In genomic region chr7:12685550-12685949, GRCh38 we compare ENCODE assay signal across 8 cellular contexts. TPM values are rescaled to one million over a fixed set of nuclear protein-coding genes. Genes with fewer than 3 reads are reported as not detected.
A peak's percentile ranks its signal among the peaks of the same experiment; 100 is the strongest.
DNase-seq lines count a peak whose midpoint lies in the region; ATAC-seq, FAIRE-seq and TF ChIP-seq lines count a peak whose summit lies in the region.

No MANE protein-coding gene starts in this region.

- ATAC-seq in activated T-cell treated with anti-CD3 and anti-CD28 coated beads, Interleukin-2, amount 50 U/mL, for 72 hours (replicated peaks in 1 of 2) = no peak
- ATAC-seq in foreskin keratinocyte (no peak), HG03565 (IDR thresholded peaks at IDR 0.05; ENCODE audit: unreplicated experiment) (no peak), GM21723 (IDR thresholded peaks at IDR 0.05; ENCODE audit: unreplicated experiment) (no peak)

- peak overlapping the region; percentile 84 for H3K27ac Mint-ChIP-seq in activated T-cell treated with anti-CD3 and anti-CD28 coated beads, Interleukin-2, amount 50 U/mL, for 72 hours

- H3K36me3 Mint-ChIP-seq in activated T-cell treated with anti-CD3 and anti-CD28 coated beads, Interleukin-2, amount 50 U/mL, for 72 hours (ENCODE audit: insufficient read depth in 2 of 2) = no peaks in the 10 kb centered on the region

- FAIRE-seq in GM12892 (lab: Jason Lieb, UNC) = no peak

- DNase-seq in ELR (ENCODE audit: low read depth) = peak; percentile 32
- peak; percentile 79 for DNase-seq in NCI-H2227 treated with DMSO at 0.1 percent for 48 hours (lab: John Stamatoyannopoulos, UW)
- DNase-seq in activated T-cell treated with anti-CD3 and anti-CD28 coated beads, Interleukin-2, amount 50 U/mL, for 72 hours = peak; percentile 20 to 23
- DNase-seq in foreskin keratinocyte = no peak
- DNase-seq in retina = peak; percentile 25
- no peak for DNase-seq in GM12892 (ENCODE audit: insufficient read length)

- TF ChIP-seq CTCF in foreskin keratinocyte (conservative IDR thresholded peaks at IDR 0.05) = peak; percentile 38

- no peaks in the 10 kb centered on the region for H3K27me3 Mint-ChIP-seq in activated T-cell treated with anti-CD3 and anti-CD28 coated beads, Interleukin-2, amount 50 U/mL, for 72 hours (ENCODE audit: low read depth)

- H3K9me3 Mint-ChIP-seq in activated T-cell treated with anti-CD3 and anti-CD28 coated beads, Interleukin-2, amount 50 U/mL, for 72 hours = no peaks in the 10 kb centered on the region

- no peak for TF ChIP-seq POLR2A in GM12892 (IDR thresholded peaks at IDR 0.05; ENCODE audit: low read depth, low read length)

- H3K4me1 Mint-ChIP-seq in activated T-cell treated with anti-CD3 and anti-CD28 coated beads, Interleukin-2, amount 50 U/mL, for 72 hours (ENCODE audit: low read depth) = peaks cover 24% of the 10 kb centered on the region

- peaks cover 14% of the 10 kb centered on the region for H3K4me1 ChIP-seq in foreskin keratinocyte

- no peaks in the 10 kb centered on the region for H3K27me3 ChIP-seq in foreskin keratinocyte

- H3K27ac ChIP-seq in foreskin keratinocyte = no peak overlapping the region

- peak overlapping the region; percentile 97 to 99 for H3K4me3 Mint-ChIP-seq in activated T-cell treated with anti-CD3 and anti-CD28 coated beads, Interleukin-2, amount 50 U/mL, for 72 hours

RNA-seq across cellular contexts. Expression of gene ARL4A, which starts 1.9 kb away (rescaled TPM):
- 10 to 100 TPM; 12.1 to 13.5 TPM for total RNA-seq in activated T-cell treated with anti-CD3 and anti-CD28 coated beads, Interleukin-2, amount 50 U/mL, for 72 hours
- 14.0 and 15.3 TPM in 2 replicates for total RNA-seq in foreskin keratinocyte
- 11.0 and 15.0 TPM in 2 replicates for polyA plus RNA-seq in foreskin keratinocyte
- polyA plus RNA-seq in GM12892 (2012; ENCODE audit: missing spikeins) = 2.1 TPM

Comparison
In these comparisons a context has a peak if more than half of its experiments do, and no peak if none do; other contexts are left out.
1. DNase-seq: peak in ELR (single experiment), NCI-H2227 treated with DMSO at 0.1 percent for 48 hours (single experiment), activated T-cell treated with anti-CD3 and anti-CD28 coated beads, Interleukin-2, amount 50 U/mL, for 72 hours (2 of 2) and retina (single experiment); none in foreskin keratinocyte (0 of 2) and GM12892 (single experiment).